8 cellular contexts compared by ENCODE assay signal in the genomic region with DNA sequence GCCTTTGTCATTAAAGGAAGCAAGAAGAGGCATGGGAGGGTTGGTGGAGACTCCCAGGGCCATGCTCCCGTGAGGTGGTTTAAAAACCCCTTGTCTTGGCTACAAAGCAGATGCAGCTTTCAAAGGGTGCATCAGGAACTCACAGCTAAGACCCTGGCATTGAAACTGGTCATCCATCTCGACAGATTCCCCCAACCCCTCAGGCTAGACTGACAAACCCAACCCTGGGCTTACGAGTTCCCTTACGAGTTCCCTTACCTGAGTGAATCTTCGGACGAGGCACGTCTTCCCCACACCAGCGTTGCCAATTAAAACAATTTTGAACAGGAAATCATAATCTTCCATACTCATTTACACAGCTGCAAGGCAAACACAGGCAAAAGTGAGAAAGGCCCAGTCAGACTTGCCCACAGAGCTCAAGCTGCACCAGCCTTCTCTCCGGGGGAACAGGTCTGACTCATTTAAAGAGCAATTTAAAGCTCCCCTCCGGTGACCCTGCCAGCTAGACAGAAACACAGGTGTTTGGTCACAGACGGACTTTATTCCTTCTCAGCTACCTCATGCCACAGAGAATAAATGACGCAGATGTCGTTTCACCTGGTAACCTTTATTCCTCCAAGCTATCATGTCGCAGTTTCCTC.
A peak's percentile ranks its signal among the peaks of the same experiment; 100 is the strongest.
DNase-seq lines count a peak whose midpoint lies in the region; ATAC-seq and TF ChIP-seq lines count a peak whose summit lies in the region.

No MANE protein-coding gene starts in this region.

- H3K4me3 Mint-ChIP-seq in naive B cell = peak overlapping the region in 3 of 8 donors; percentile 28 to 56 (median 44)
- H3K4me3 Mint-ChIP-seq in naive thymus-derived CD4-positive, alpha-beta T cell = no peak overlapping the region
- H3K4me3 Mint-ChIP-seq in WTC11 = no peak overlapping the region

- H3K36me3 ChIP-seq in heart right ventricle (peaks cover 0 to 28% (median 0%) of the 10 kb centered on the region in 9 donors), left ventricle myocardium inferior (peaks cover 6% of the 10 kb centered on the region), PC-3 (ENCODE audit: low read depth, low read length) (no peaks in the 10 kb centered on the region)
- peaks cover 0 to 7% (median 0%) of the 10 kb centered on the region in 3 experiments for H3K36me3 ChIP-seq in naive thymus-derived CD4-positive, alpha-beta T cell (ENCODE audit: control insufficient read depth in 2 of 3, insufficient read depth in 3 of 3, low read length in 3 of 3)

- no peaks in the 10 kb centered on the region for H3K9me2 ChIP-seq in PC-3 (replicated peaks; ENCODE audit: low read length)

- no peaks in the 10 kb centered on the region for H3K27me3 Mint-ChIP-seq in naive B cell
- no peaks in the 10 kb centered on the region for H3K27me3 Mint-ChIP-seq in naive thymus-derived CD4-positive, alpha-beta T cell
- no peaks in the 10 kb centered on the region for H3K27me3 Mint-ChIP-seq in WTC11 (ENCODE audit: low read depth)

- 86 to 89% methylated on average over 14 of the region's 14 CpGs for WGBS in heart right ventricle, 2 donors

- H3K9me3 ChIP-seq in heart right ventricle (no peaks in the 10 kb centered on the region), left ventricle myocardium inferior (replicated peaks) (no peaks in the 10 kb centered on the region), PC-3 (ENCODE audit: low read length) (no peaks in the 10 kb centered on the region)
- H3K9me3 ChIP-seq in naive thymus-derived CD4-positive, alpha-beta T cell (ENCODE audit: control insufficient read depth in 2 of 3, low read length in 3 of 3) = no peaks in the 10 kb centered on the region

- H3K9me3 Mint-ChIP-seq in naive B cell = no peaks in the 10 kb centered on the region
- H3K9me3 Mint-ChIP-seq in naive thymus-derived CD4-positive, alpha-beta T cell = no peaks in the 10 kb centered on the region
- no peaks in the 10 kb centered on the region for H3K9me3 Mint-ChIP-seq in WTC11

- DNase-seq in heart right ventricle (no peak), left ventricle myocardium inferior (no peak), PC-3 (peak; percentile 83), naive B cell (no peak), WTC11 (ENCODE audit: low spot score) (no peak), Right ventricle myocardium inferior (ENCODE audit: missing footprints) (no peak)
- DNase-seq in naive thymus-derived CD4-positive, alpha-beta T cell = no peak

- H3K79me2 ChIP-seq in PC-3 (ENCODE audit: low read length) = no peaks in the 10 kb centered on the region

- H3K4me3 ChIP-seq in heart right ventricle (no peak overlapping the region), left ventricle myocardium inferior (no peak overlapping the region), PC-3 (ENCODE audit: low read length) (peak overlapping the region; percentile 20; the same call in 1 of the 2 replicates)
- no peak overlapping the region for H3K4me3 ChIP-seq in naive thymus-derived CD4-positive, alpha-beta T cell (ENCODE audit: low read length)

- POLR2A ChIA-PET in PC-3 (lab: Charles Lee; ENCODE audit: unreplicated experiment) (no interaction called here), WTC11 (lab: Charles Lee) (no interaction called here)
- POLR2A ChIA-PET in naive thymus-derived CD4-positive, alpha-beta T cell (lab: Charles Lee) = no interaction called here

- H3K27ac ChIP-seq in heart right ventricle = peak overlapping the region in 6 of 10 donors; percentile 0 to 78 (median 56)
- no peak overlapping the region for H3K27ac ChIP-seq in left ventricle myocardium inferior (replicated peaks)
- H3K27ac ChIP-seq in PC-3 (ENCODE audit: low read length) = peak overlapping the region; percentile 73
- no peak overlapping the region for H3K27ac ChIP-seq in naive thymus-derived CD4-positive, alpha-beta T cell (ENCODE audit: low read depth, low read length)

- no peak for TF ChIP-seq CTCF in heart right ventricle (IDR thresholded peaks at IDR 0.05)
- TF ChIP-seq CTCF in left ventricle myocardium inferior (IDR thresholded peaks at IDR 0.05; ENCODE audit: borderline replicate concordance) = no peak
- TF ChIP-seq CTCF in PC-3 (conservative IDR thresholded peaks at IDR 0.05; ENCODE audit: low read depth, low read length) = no peak
- TF ChIP-seq CTCF in WTC11 (IDR thresholded peaks at IDR 0.05) = no peak

- H2AFZ ChIP-seq in PC-3 (ENCODE audit: low read length) = peak overlapping the region; percentile 46

- H3K36me3 Mint-ChIP-seq in naive B cell (peaks cover 30 to 37% of the 10 kb centered on the region in 2 donors), WTC11 (no peaks in the 10 kb centered on the region)
- peaks cover 0 to 44% (median 21%) of the 10 kb centered on the region in 5 donors for H3K36me3 Mint-ChIP-seq in naive thymus-derived CD4-positive, alpha-beta T cell

- intact Hi-C loops in heart right ventricle (cut with DNase I) = loop anchor here in 2 of 10 donors (5.0 kb wide), 2 partner anchors 75 to 160 kb away; a partner anchor contains a TSS
- intact Hi-C loops in left ventricle myocardium inferior (cut with micrococcal nuclease) = no loop called here
- intact Hi-C loops in PC-3 (cut with micrococcal nuclease) = loop anchor here (2.0 kb wide), 1 partner anchor 74 kb away; a partner anchor contains a TSS
- intact Hi-C loops in naive thymus-derived CD4-positive, alpha-beta T cell (cut with micrococcal nuclease) = no loop called here
- intact Hi-C loops in Right ventricle myocardium inferior (cut with DNase I) = loop anchor here (5.0 kb wide), 1 partner anchor 160 kb away; a partner anchor contains a TSS

- H3K4me2 ChIP-seq in PC-3 (ENCODE audit: low read length) = peak overlapping the region; percentile 64

- BruUV-seq in PC-3 (replicated peaks; lab: Mats Ljungman, UMichigan) = no TSS peak

- H4K20me1 ChIP-seq in PC-3 (ENCODE audit: low read length) = no peaks in the 10 kb centered on the region

- H3K27ac Mint-ChIP-seq in naive B cell (peak overlapping the region; percentile 39 to 84 (median 71)), WTC11 (no peak overlapping the region)
- H3K27ac Mint-ChIP-seq in naive thymus-derived CD4-positive, alpha-beta T cell = peak overlapping the region in 1 of 9 donors; percentile 39

- peak overlapping the region; percentile 29 for H3K9ac ChIP-seq in PC-3 (ENCODE audit: low read length)

- H3K4me1 ChIP-seq in heart right ventricle (peaks cover 0 to 90% (median 58%) of the 10 kb centered on the region in 9 donors), left ventricle myocardium inferior (peaks cover 95% of the 10 kb centered on the region), PC-3 (ENCODE audit: insufficient read depth, low read length) (peaks cover 22% of the 10 kb centered on the region)
- H3K4me1 ChIP-seq in naive thymus-derived CD4-positive, alpha-beta T cell (ENCODE audit: control insufficient read depth in 2 of 2, insufficient read depth in 2 of 2, low read length in 2 of 2) = peaks cover 0 to 6% of the 10 kb centered on the region in 2 donors

- no peak for ATAC-seq in heart right ventricle
- ATAC-seq in HG02981 (IDR thresholded peaks at IDR 0.05; ENCODE audit: unreplicated experiment) = peak; percentile 94
- peak; percentile 94 for ATAC-seq in PC-3
- peak in 1 of 2 donors; percentile 48 for ATAC-seq in naive B cell (ENCODE audit: low read depth in 2 of 2)
- no peak for ATAC-seq in naive thymus-derived CD4-positive, alpha-beta T cell
- no peak for ATAC-seq in WTC11
- ATAC-seq in Right ventricle myocardium inferior = no peak

- H3K27me3 ChIP-seq in heart right ventricle (no peaks in the 10 kb centered on the region), left ventricle myocardium inferior (ENCODE audit: low read depth) (no peaks in the 10 kb centered on the region), PC-3 (ENCODE audit: low read length) (no peaks in the 10 kb centered on the region)
- no peaks in the 10 kb centered on the region for H3K27me3 ChIP-seq in naive thymus-derived CD4-positive, alpha-beta T cell (ENCODE audit: control insufficient read depth in 2 of 2, insufficient read depth in 2 of 2, low read length in 2 of 2)

- H3F3A ChIP-seq in PC-3 (ENCODE audit: low read length, unreplicated experiment) = no peaks in the 10 kb centered on the region

- H3K4me1 Mint-ChIP-seq in naive B cell (peaks cover 57 to 89% (median 72%) of the 10 kb centered on the region in 3 donors), WTC11 (peaks cover 18% of the 10 kb centered on the region)
- peaks cover 12 to 44% (median 34%) of the 10 kb centered on the region in 7 donors for H3K4me1 Mint-ChIP-seq in naive thymus-derived CD4-positive, alpha-beta T cell

- CTCF ChIA-PET in PC-3 (lab: Charles Lee) = interaction anchor here (0.6 to 1.0 kb wide), 2 partner anchors 51 to 55 kb away, joined by 3 read pairs; no protein-coding TSS in a partner anchor
- CTCF ChIA-PET in naive thymus-derived CD4-positive, alpha-beta T cell (lab: Charles Lee) = interaction anchor here (0.6 kb wide), 1 partner anchor 78 kb away, joined by 3 read pairs; no protein-coding TSS in a partner anchor
- CTCF ChIA-PET in WTC11 (lab: Charles Lee) = interaction anchor here (0.6 kb wide), 1 partner anchor 1650 kb away, joined by 3 read pairs; no protein-coding TSS in a partner anchor

TF ChIP-seq in WTC11, 78 proteins besides CTCF, POLR2A, EP300 and RAD21 (continues in another document):
- TF ChIP-seq ZNF671 (CRISPR knock-in tag; IDR thresholded peaks at IDR 0.05) = no peak
- TF ChIP-seq ZNF121 (CRISPR knock-in tag; IDR thresholded peaks at IDR 0.05) = no peak
- TF ChIP-seq, protein P1, sequence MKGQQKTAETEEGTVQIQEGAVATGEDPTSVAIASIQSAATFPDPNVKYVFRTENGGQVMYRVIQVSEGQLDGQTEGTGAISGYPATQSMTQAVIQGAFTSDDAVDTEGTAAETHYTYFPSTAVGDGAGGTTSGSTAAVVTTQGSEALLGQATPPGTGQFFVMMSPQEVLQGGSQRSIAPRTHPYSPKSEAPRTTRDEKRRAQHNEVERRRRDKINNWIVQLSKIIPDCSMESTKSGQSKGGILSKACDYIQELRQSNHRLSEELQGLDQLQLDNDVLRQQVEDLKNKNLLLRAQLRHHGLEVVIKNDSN (CRISPR knock-in tag; IDR thresholded peaks at IDR 0.05) = no peak
- no peak for TF ChIP-seq SOX15 (CRISPR knock-in tag; IDR thresholded peaks at IDR 0.05)
- no peak for TF ChIP-seq PRRX2 (CRISPR knock-in tag; IDR thresholded peaks at IDR 0.05)
- no peak for TF ChIP-seq ATF1 (CRISPR knock-in tag; IDR thresholded peaks at IDR 0.05)
- no peak for TF ChIP-seq SMAD4 (CRISPR knock-in tag; IDR thresholded peaks at IDR 0.05)
- TF ChIP-seq, protein P2, sequence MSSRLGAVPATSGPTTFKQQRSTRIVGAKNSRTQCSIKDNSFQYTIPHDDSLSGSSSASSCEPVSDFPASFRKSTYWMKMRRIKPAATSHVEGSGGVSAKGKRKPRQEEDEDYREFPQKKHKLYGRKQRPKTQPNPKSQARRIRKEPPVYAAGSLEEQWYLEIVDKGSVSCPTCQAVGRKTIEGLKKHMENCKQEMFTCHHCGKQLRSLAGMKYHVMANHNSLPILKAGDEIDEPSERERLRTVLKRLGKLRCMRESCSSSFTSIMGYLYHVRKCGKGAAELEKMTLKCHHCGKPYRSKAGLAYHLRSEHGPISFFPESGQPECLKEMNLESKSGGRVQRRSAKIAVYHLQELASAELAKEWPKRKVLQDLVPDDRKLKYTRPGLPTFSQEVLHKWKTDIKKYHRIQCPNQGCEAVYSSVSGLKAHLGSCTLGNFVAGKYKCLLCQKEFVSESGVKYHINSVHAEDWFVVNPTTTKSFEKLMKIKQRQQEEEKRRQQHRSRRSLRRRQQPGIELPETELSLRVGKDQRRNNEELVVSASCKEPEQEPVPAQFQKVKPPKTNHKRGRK (CRISPR knock-in tag; IDR thresholded peaks at IDR 0.05; ENCODE audit: borderline replicate concordance) = no peak

Comparison
In these comparisons a context has a peak if more than half of its experiments do, and no peak if none do; other contexts are left out.
1. H3K27ac ChIP-seq: peak in heart right ventricle (6 of 10) and PC-3 (single experiment); none in left ventricle myocardium inferior (single experiment) and naive thymus-derived CD4-positive, alpha-beta T cell (single experiment).
2. intact Hi-C loops: an anchor here in PC-3 (2.0 kb wide) and Right ventricle myocardium inferior (5.0 kb wide); none called in left ventricle myocardium inferior and naive thymus-derived CD4-positive, alpha-beta T cell.
3. ATAC-seq: peak in HG02981 (single experiment) and PC-3 (single experiment); none in heart right ventricle (0 of 8), naive thymus-derived CD4-positive, alpha-beta T cell (single experiment), WTC11 (single experiment) and Right ventricle myocardium inferior (single experiment).